8 cellular contexts compared by ENCODE assay signal in the genomic region with DNA sequence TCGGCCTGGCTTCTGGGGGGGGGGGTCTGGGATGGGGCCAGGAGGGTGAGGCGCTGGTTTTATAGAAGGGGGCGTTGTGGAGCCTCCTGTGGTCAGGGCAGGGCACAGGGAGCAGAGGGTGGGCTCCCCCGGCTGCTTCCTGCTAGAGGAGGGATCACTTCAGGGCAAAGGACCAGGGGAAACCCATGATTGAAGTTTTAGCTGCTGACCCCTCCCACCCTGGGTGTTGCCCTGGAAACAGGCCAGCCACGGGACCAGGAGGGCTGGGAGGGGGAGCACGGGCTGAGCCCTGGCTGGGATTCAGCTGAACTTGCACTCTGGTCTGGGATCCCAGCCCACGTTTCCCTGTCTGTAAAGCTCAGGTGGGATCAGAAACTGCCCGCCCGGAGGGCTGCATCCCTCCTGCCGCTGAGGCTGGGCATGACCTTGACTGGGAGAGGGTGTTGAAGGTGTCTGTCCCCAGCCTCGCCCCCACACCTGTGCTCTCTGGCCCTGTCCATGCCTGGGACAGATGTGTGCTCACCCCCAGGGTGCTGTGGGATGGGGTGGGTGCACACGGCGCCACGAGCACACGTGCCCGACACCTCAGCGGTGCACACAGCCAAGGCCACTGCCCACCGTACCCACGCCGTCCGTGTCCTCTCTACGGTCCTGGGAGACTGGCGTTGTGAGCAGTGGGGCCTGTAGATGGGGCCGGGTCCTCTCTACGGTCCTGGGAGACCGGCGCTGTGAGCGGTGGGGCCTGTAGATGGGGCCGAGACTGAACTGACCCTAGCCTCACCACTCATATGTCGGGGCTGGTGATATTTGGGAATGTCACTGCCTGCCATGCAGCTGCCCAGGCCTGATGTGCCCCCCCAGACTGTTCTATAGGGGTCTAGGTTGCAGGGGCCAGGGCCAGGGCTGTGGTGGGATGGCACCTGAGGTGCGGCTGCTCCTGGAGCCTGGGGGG. TPM values are rescaled to one million over a fixed set of nuclear protein-coding genes. Genes with fewer than 3 reads are reported as not detected.
DNase-seq lines count a peak whose midpoint lies in the region; ATAC-seq and TF ChIP-seq lines count a peak whose summit lies in the region.

No MANE protein-coding gene starts in this region.

- TF ChIP-seq CTCF in OCI-LY7 (conservative IDR thresholded peaks at IDR 0.05; ENCODE audit: low read length) (no peak), liver (IDR thresholded peaks at IDR 0.05; ENCODE audit: low read depth, low read length, missing input control) (no peak), type B pancreatic cell (conservative IDR thresholded peaks at IDR 0.05) (no peak)

- H3K79me2 ChIP-seq in OCI-LY7 (ENCODE audit: insufficient read depth, low read depth, low read length): peaks cover 18% of the 10 kb centered on the region

- no peak for TF ChIP-seq RAD21 in liver (IDR thresholded peaks at IDR 0.05)

- WGBS in liver: 41% methylated on average over 31 of the region's 31 CpGs

- peaks cover 0 to 3% (median 0%) of the 10 kb centered on the region in 4 donors for H3K27me3 ChIP-seq in liver (ENCODE audit: control insufficient read depth in 4 of 4, insufficient read depth in 4 of 4, low read length in 3 of 4)

- peaks cover 8% of the 10 kb centered on the region; the same call in 1 of the 2 replicates for H3K36me3 ChIP-seq in OCI-LY7 (ENCODE audit: insufficient read depth, low read length)
- H3K36me3 ChIP-seq in liver (ENCODE audit: control insufficient read depth in 4 of 4, insufficient read depth in 3 of 4, low read depth in 1 of 4, low read length in 3 of 4): peaks cover 0 to 2% (median under 1%) of the 10 kb centered on the region in 4 donors

- H3K9ac ChIP-seq in liver (ENCODE audit: low read depth in 1 of 2, low read length in 2 of 2): no peak overlapping the region

- H3K27ac Mint-ChIP-seq in type B pancreatic cell: peak overlapping the region; percentile 70

- H3K36me3 Mint-ChIP-seq in type B pancreatic cell: no peaks in the 10 kb centered on the region

- H3K9me3 ChIP-seq in OCI-LY7 (ENCODE audit: low read length) (no peaks in the 10 kb centered on the region), liver (ENCODE audit: control insufficient read depth in 4 of 4, low read length in 3 of 4) (no peaks in the 10 kb centered on the region)

- H2AFZ ChIP-seq in OCI-LY7 (ENCODE audit: low read length): no peak overlapping the region

- intact Hi-C loops in OCI-LY7 (cut with micrococcal nuclease; ENCODE audit: unreplicated experiment): loop anchor here (5.0 kb wide), 2 partner anchors 62 to 132 kb away; no protein-coding TSS in a partner anchor

- no peaks in the 10 kb centered on the region for H3K27me3 Mint-ChIP-seq in type B pancreatic cell

- POLR2A ChIA-PET in OCI-LY7 (lab: Charles Lee): interaction anchor here (0.8 kb wide), 1 partner anchor 23 kb away, joined by 3 read pairs; no protein-coding TSS in a partner anchor

- ATAC-seq in GM21717 (IDR thresholded peaks at IDR 0.05; ENCODE audit: unreplicated experiment) (no peak), HG03095 (IDR thresholded peaks at IDR 0.05; ENCODE audit: unreplicated experiment) (no peak)

- H3K4me2 ChIP-seq in OCI-LY7 (ENCODE audit: low read length): no peak overlapping the region; the same call in 1 of the 2 replicates

- BruUV-seq in OCI-LY7 (replicated peaks; lab: Mats Ljungman, UMichigan): no TSS peak

- H3K4me1 ChIP-seq in OCI-LY7 (ENCODE audit: insufficient read depth, low read length, poor library complexity, severe bottlenecking) (peaks cover 40% of the 10 kb centered on the region), liver (ENCODE audit: control insufficient read depth in 4 of 4, insufficient read depth in 4 of 4, low read length in 3 of 4) (peaks cover 18 to 61% (median 36%) of the 10 kb centered on the region in 4 donors)

- H3K27ac ChIP-seq in OCI-LY7 (ENCODE audit: low read depth, low read length, poor library complexity, severe bottlenecking) (no peak overlapping the region), liver (ENCODE audit: low read depth in 1 of 2, low read length in 2 of 2) (peak overlapping the region; percentile 76 to 90)

- H4K20me1 ChIP-seq in OCI-LY7 (ENCODE audit: insufficient read depth, low read length): peaks cover 10% of the 10 kb centered on the region; the same call in 1 of the 2 replicates

- H3K4me3 ChIP-seq in OCI-LY7 (ENCODE audit: low read depth, low read length, poor library complexity, severe bottlenecking) (no peak overlapping the region), liver (ENCODE audit: low read depth in 1 of 3, low read length in 3 of 3) (peak overlapping the region in 1 of 3 donors; percentile 96)

- H3K9me3 Mint-ChIP-seq in type B pancreatic cell: no peaks in the 10 kb centered on the region

- DNase-seq in GDM1 (lab: John Stamatoyannopoulos, UW) (peak; percentile 82), OCI-LY7 (ENCODE audit: low spot score) (peak; percentile 32), dermis microvascular lymphatic vessel endothelial cell (ENCODE audit: low read depth in 2 of 2) (peak; percentile 94 to 98), type B pancreatic cell (ENCODE audit: extremely low spot score, unreplicated experiment) (no peak), DMS114 treated with DMSO at 0.1 percent for 48 hours (lab: John Stamatoyannopoulos, UW; ENCODE audit: unreplicated experiment) (no peak)

- H3K4me3 Mint-ChIP-seq in type B pancreatic cell: peak overlapping the region; percentile 79

- no peaks in the 10 kb centered on the region for H3K9me2 ChIP-seq in OCI-LY7 (ENCODE audit: insufficient read depth, low read length)

- H3K4me1 Mint-ChIP-seq in type B pancreatic cell (ENCODE audit: unreplicated experiment): peaks cover 21% of the 10 kb centered on the region

- CTCF ChIA-PET in OCI-LY7 (lab: Charles Lee; ENCODE audit: unreplicated experiment): interaction anchor here (0.6 to 0.7 kb wide), 2 partner anchors 11 to 420 kb away, joined by 3 read pairs; no protein-coding TSS in a partner anchor

TF ChIP-seq in liver, 16 proteins besides CTCF, POLR2A, EP300 and RAD21:
- peak; percentile 55 to 58 for TF ChIP-seq RXRA (IDR thresholded peaks at IDR 0.05)
- TF ChIP-seq YY1 (IDR thresholded peaks at IDR 0.05): no peak
- TF ChIP-seq SP1 (IDR thresholded peaks at IDR 0.05): peak; percentile 7
- TF ChIP-seq FOXA1 (IDR thresholded peaks at IDR 0.05): no peak
- no peak for TF ChIP-seq FOXA2 (IDR thresholded peaks at IDR 0.05)
- peak; percentile 51 for TF ChIP-seq NR2F2 (IDR thresholded peaks at IDR 0.05)
- TF ChIP-seq HNF4A (conservative IDR thresholded peaks at IDR 0.05): peak in 1 of 2 donors; percentile 20

RNA-seq across cellular contexts. Expression of a gene that starts 2.3 kb away (rescaled TPM):
- total RNA-seq in OCI-LY7 (2014; rRNA removed; shearing (Covaris generic)): 8.9 and 12.1 TPM in 2 replicates
- total RNA-seq in OCI-LY7 (2022): 8.0 and 9.4 TPM in 2 replicates
- 73.4 and 118 TPM in 2 replicates for total RNA-seq in dermis microvascular lymphatic vessel endothelial cell
- 10 to 100 TPM; 25.2 to 35.6 TPM for total RNA-seq in liver
- polyA plus RNA-seq in liver: 10 to 100 TPM; 16.5 to 38.1 TPM
- 12.8 and 43.2 TPM in 2 replicates for total RNA-seq in type B pancreatic cell (ENCODE audit: low replicate concordance)

RNA-seq across cellular contexts. Expression of a gene that starts 2.6 kb away (rescaled TPM):
- total RNA-seq in OCI-LY7 (2014; rRNA removed; shearing (Covaris generic)): 206 and 224 TPM in 2 replicates
- total RNA-seq in OCI-LY7 (2022) (64.5 and 88.3 TPM in 2 replicates), dermis microvascular lymphatic vessel endothelial cell (200 and 256 TPM in 2 replicates), liver (10 to 100 TPM; 28.1 to 60.4 TPM), type B pancreatic cell (ENCODE audit: low replicate concordance) (106 and 134 TPM in 2 replicates)
- polyA plus RNA-seq in liver: 100 to 1,000 TPM; 152 to 230 TPM

RNA-seq across cellular contexts. Expression of a gene that starts 12.2 kb away (rescaled TPM):
- total RNA-seq in OCI-LY7 (2014; rRNA removed; shearing (Covaris generic)): 0.28 TPM in 1 of 2 replicates, not detected in the other
- total RNA-seq in OCI-LY7 (2022) (0.84 and 1.0 TPM in 2 replicates), dermis microvascular lymphatic vessel endothelial cell (498 and 1,021 TPM in 2 replicates), liver (100 to 1,000 TPM in 1 of 2 donors, 10 to 100 TPM in 1; 31.6 to 127 TPM), type B pancreatic cell (ENCODE audit: low replicate concordance) (126 and 128 TPM in 2 replicates)
- 100 to 1,000 TPM; 121 to 264 TPM for polyA plus RNA-seq in liver

RNA-seq across cellular contexts. Expression of a gene that starts 17.2 kb away (rescaled TPM):
- 2.2 and 2.8 TPM in 2 replicates for total RNA-seq in OCI-LY7 (2014; rRNA removed; shearing (Covaris generic))
- total RNA-seq in OCI-LY7 (2022): 20.1 and 21.0 TPM in 2 replicates
- 12.1 and 16.9 TPM in 2 replicates for total RNA-seq in dermis microvascular lymphatic vessel endothelial cell
- 1 to 10 TPM in 1 of 2 donors, under 1 TPM in 1; 0.14 to 2.8 TPM for total RNA-seq in liver
- 1 to 10 TPM; 1.6 to 2.9 TPM for polyA plus RNA-seq in liver
- 10.3 and 19.3 TPM in 2 replicates for total RNA-seq in type B pancreatic cell (ENCODE audit: low replicate concordance)

RNA-seq across cellular contexts. Expression of a gene that starts 26.3 kb away (rescaled TPM):
- total RNA-seq in OCI-LY7 (2014; rRNA removed; shearing (Covaris generic)): 15.1 and 19.8 TPM in 2 replicates
- total RNA-seq in OCI-LY7 (2022) (41.2 and 57.5 TPM in 2 replicates), dermis microvascular lymphatic vessel endothelial cell (29.5 and 63.3 TPM in 2 replicates), liver (10 to 100 TPM; 13.7 to 29.1 TPM), type B pancreatic cell (ENCODE audit: low replicate concordance) (47.8 and 55.6 TPM in 2 replicates)
- polyA plus RNA-seq in liver: 10 to 100 TPM; 25.3 to 58.9 TPM

Comparison
In these comparisons a context has a peak if more than half of its experiments do, and no peak if none do; other contexts are left out.
1. DNase-seq: peak in GDM1 (single experiment), OCI-LY7 (single experiment) and dermis microvascular lymphatic vessel endothelial cell (2 of 2); none in type B pancreatic cell (single experiment) and DMS114 treated with DMSO at 0.1 percent for 48 hours (single experiment).
2. RNA of a gene that starts 12.2 kb away (total RNA-seq): 498 to 1,021 TPM in dermis microvascular lymphatic vessel endothelial cell, 31.6 to 127 TPM in liver and 126 to 128 TPM in type B pancreatic cell; 0.28 to 1.0 TPM in OCI-LY7; every median in the first group is over 10 times any median in the second.